ENCODE assay signal across 2 cellular contexts in genomic region chr19:1053176-1054101, GRCh38.
A peak's percentile ranks its signal among the peaks of the same experiment; 100 is the strongest.
TF ChIP-seq lines count a peak whose summit lies in the region.

No MANE protein-coding gene starts in this region.

TF ChIP-seq in HEK293, 187 proteins besides CTCF, POLR2A, EP300 and RAD21:
- TF ChIP-seq BCL11A (tag by site-specific recombination; IDR thresholded peaks at IDR 0.05; ENCODE audit: low read depth) = 0 out of 2 replicates have a peak, but pooled peaks have one; percentile 67
- TF ChIP-seq ZNF623 (tag by site-specific recombination; IDR thresholded peaks at IDR 0.05) = no peak
- TF ChIP-seq ZNF785 (tag by site-specific recombination; IDR thresholded peaks at IDR 0.05) = no peak
- no peak for TF ChIP-seq ZNF639 (tag by site-specific recombination; IDR thresholded peaks at IDR 0.05)
- no peak for TF ChIP-seq MEIS1 (CRISPR knock-in tag; IDR thresholded peaks at IDR 0.05; ENCODE audit: borderline replicate concordance)
- TF ChIP-seq GFI1B (tag by site-specific recombination; IDR thresholded peaks at IDR 0.05) = no peak
- TF ChIP-seq, protein P1, sequence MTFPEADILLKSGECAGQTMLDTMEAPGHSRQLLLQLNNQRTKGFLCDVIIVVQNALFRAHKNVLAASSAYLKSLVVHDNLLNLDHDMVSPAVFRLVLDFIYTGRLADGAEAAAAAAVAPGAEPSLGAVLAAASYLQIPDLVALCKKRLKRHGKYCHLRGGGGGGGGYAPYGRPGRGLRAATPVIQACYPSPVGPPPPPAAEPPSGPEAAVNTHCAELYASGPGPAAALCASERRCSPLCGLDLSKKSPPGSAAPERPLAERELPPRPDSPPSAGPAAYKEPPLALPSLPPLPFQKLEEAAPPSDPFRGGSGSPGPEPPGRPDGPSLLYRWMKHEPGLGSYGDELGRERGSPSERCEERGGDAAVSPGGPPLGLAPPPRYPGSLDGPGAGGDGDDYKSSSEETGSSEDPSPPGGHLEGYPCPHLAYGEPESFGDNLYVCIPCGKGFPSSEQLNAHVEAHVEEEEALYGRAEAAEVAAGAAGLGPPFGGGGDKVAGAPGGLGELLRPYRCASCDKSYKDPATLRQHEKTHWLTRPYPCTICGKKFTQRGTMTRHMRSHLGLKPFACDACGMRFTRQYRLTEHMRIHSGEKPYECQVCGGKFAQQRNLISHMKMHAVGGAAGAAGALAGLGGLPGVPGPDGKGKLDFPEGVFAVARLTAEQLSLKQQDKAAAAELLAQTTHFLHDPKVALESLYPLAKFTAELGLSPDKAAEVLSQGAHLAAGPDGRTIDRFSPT (tag by site-specific recombination; IDR thresholded peaks at IDR 0.05) = peak; percentile 64
- TF ChIP-seq ZNF423 (tag by site-specific recombination; IDR thresholded peaks at IDR 0.05) = no peak
- TF ChIP-seq ZBTB8A (tag by site-specific recombination; IDR thresholded peaks at IDR 0.05) = no peak
- TF ChIP-seq BCL11B (tag by site-specific recombination; IDR thresholded peaks at IDR 0.05; ENCODE audit: low read depth) = peak; percentile 93

TF ChIP-seq in HepG2, 621 proteins besides CTCF, POLR2A, EP300 and RAD21:
- TF ChIP-seq HOMEZ (CRISPR knock-in tag; IDR thresholded peaks at IDR 0.05; ENCODE audit: low read depth) (no peak), ZFX (CRISPR knock-in tag; IDR thresholded peaks at IDR 0.05; ENCODE audit: low read depth) (0 out of 2 replicates have a peak, but pooled peaks have one; percentile 16), ATF5 (CRISPR knock-in tag; IDR thresholded peaks at IDR 0.05; ENCODE audit: low read depth) (no peak), PTBP1 (IDR thresholded peaks at IDR 0.05; ENCODE audit: low read depth, low read length, poor library complexity, severe bottlenecking) (no peak), SRSF9 (IDR thresholded peaks at IDR 0.05; ENCODE audit: borderline replicate concordance, insufficient read depth, low read depth, low read length, poor library complexity, severe bottlenecking) (no peak), PAWR (CRISPR knock-in tag; IDR thresholded peaks at IDR 0.05; ENCODE audit: borderline replicate concordance) (no peak), FOXO1 (CRISPR knock-in tag; IDR thresholded peaks at IDR 0.05) (no peak), TAF15 (IDR thresholded peaks at IDR 0.05; ENCODE audit: low read depth, low read length, poor library complexity, severe bottlenecking) (no peak), SOX13 (IDR thresholded peaks at IDR 0.05) (no peak), SOX13 (CRISPR knock-in tag; conservative IDR thresholded peaks at IDR 0.05 in 1 of 2, IDR thresholded peaks at IDR 0.05 in 1 of 2) (no peak), ZNF350 (CRISPR knock-in tag; IDR thresholded peaks at IDR 0.05; ENCODE audit: borderline replicate concordance, low read depth) (no peak), ZNF296 (CRISPR knock-in tag; conservative IDR thresholded peaks at IDR 0.05) (no peak), ZFP36 (IDR thresholded peaks at IDR 0.05; ENCODE audit: borderline replicate concordance, low read depth, low read length, partially characterized antibody) (peak; percentile 57), MED8 (CRISPR knock-in tag; IDR thresholded peaks at IDR 0.05; ENCODE audit: insufficient replicate concordance) (no peak), HDAC1 (CRISPR knock-in tag; IDR thresholded peaks at IDR 0.05) (no peak), U2AF1 (optimal IDR thresholded peaks at IDR 0.05; ENCODE audit: low read depth, low read length) (no peak), HNRNPH1 (optimal IDR thresholded peaks at IDR 0.05; ENCODE audit: low read depth, low read length) (no peak), ZNF564 (CRISPR knock-in tag; IDR thresholded peaks at IDR 0.05) (no peak), ZNF768 (CRISPR knock-in tag; IDR thresholded peaks at IDR 0.05) (0 out of 2 replicates have a peak, but pooled peaks have one; percentile 16)
- TF ChIP-seq, protein P2, sequence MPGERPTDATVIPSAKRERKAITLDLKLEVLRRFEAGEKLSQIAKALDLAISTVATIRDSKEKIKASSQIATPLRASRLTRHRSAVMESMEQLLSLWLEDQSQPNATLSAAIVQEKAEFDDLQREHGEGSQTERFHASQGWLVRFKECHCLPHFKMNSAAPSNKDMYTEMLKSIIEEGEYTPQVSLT (CRISPR knock-in tag; IDR thresholded peaks at IDR 0.05; ENCODE audit: borderline replicate concordance, low read depth) = no peak
- TF ChIP-seq, protein P3, sequence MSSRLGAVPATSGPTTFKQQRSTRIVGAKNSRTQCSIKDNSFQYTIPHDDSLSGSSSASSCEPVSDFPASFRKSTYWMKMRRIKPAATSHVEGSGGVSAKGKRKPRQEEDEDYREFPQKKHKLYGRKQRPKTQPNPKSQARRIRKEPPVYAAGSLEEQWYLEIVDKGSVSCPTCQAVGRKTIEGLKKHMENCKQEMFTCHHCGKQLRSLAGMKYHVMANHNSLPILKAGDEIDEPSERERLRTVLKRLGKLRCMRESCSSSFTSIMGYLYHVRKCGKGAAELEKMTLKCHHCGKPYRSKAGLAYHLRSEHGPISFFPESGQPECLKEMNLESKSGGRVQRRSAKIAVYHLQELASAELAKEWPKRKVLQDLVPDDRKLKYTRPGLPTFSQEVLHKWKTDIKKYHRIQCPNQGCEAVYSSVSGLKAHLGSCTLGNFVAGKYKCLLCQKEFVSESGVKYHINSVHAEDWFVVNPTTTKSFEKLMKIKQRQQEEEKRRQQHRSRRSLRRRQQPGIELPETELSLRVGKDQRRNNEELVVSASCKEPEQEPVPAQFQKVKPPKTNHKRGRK (CRISPR knock-in tag; IDR thresholded peaks at IDR 0.05) = no peak
- TF ChIP-seq, protein P4, sequence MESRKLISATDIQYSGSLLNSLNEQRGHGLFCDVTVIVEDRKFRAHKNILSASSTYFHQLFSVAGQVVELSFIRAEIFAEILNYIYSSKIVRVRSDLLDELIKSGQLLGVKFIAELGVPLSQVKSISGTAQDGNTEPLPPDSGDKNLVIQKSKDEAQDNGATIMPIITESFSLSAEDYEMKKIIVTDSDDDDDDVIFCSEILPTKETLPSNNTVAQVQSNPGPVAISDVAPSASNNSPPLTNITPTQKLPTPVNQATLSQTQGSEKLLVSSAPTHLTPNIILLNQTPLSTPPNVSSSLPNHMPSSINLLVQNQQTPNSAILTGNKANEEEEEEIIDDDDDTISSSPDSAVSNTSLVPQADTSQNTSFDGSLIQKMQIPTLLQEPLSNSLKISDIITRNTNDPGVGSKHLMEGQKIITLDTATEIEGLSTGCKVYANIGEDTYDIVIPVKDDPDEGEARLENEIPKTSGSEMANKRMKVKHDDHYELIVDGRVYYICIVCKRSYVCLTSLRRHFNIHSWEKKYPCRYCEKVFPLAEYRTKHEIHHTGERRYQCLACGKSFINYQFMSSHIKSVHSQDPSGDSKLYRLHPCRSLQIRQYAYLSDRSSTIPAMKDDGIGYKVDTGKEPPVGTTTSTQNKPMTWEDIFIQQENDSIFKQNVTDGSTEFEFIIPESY (CRISPR knock-in tag; IDR thresholded peaks at IDR 0.05) = peak; percentile 10; the same call in 1 of the 2 replicates
- TF ChIP-seq, protein P5, sequence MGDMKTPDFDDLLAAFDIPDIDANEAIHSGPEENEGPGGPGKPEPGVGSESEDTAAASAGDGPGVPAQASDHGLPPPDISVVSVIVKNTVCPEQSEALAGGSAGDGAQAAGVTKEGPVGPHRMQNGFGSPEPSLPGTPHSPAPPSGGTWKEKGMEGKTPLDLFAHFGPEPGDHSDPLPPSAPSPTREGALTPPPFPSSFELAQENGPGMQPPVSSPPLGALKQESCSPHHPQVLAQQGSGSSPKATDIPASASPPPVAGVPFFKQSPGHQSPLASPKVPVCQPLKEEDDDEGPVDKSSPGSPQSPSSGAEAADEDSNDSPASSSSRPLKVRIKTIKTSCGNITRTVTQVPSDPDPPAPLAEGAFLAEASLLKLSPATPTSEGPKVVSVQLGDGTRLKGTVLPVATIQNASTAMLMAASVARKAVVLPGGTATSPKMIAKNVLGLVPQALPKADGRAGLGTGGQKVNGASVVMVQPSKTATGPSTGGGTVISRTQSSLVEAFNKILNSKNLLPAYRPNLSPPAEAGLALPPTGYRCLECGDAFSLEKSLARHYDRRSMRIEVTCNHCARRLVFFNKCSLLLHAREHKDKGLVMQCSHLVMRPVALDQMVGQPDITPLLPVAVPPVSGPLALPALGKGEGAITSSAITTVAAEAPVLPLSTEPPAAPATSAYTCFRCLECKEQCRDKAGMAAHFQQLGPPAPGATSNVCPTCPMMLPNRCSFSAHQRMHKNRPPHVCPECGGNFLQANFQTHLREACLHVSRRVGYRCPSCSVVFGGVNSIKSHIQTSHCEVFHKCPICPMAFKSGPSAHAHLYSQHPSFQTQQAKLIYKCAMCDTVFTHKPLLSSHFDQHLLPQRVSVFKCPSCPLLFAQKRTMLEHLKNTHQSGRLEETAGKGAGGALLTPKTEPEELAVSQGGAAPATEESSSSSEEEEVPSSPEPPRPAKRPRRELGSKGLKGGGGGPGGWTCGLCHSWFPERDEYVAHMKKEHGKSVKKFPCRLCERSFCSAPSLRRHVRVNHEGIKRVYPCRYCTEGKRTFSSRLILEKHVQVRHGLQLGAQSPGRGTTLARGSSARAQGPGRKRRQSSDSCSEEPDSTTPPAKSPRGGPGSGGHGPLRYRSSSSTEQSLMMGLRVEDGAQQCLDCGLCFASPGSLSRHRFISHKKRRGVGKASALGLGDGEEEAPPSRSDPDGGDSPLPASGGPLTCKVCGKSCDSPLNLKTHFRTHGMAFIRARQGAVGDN (CRISPR knock-in tag; IDR thresholded peaks at IDR 0.05) = 0 out of 2 replicates have a peak, but pooled peaks have one; percentile 20
TF ChIP-seq in HepG2: peak in this region for 5.
